ENCODE assay signal across 19 cellular contexts in the genomic region with DNA sequence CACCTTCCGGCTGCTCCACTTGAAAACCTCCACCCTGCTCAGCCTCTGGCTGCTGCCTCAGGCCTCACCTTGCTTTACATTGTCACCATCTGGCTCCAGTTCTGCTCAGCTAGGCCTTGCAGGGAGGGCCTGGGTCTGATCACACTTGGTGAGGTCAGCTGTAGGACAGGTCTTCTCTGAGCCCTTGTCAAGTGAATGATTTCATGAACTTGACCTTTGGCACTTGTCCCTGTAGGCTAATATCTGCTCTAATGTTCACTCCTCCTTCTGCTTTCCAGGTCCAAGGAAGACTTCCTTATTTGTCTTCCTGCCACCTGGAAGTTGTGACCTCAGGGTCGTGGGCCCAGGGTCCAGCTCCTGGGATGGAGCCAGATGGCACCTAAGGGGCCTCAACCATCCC. TPM values are rescaled to one million over a fixed set of nuclear protein-coding genes. Genes with fewer than 3 reads are reported as not detected.
DNase-seq lines count a peak whose midpoint lies in the region; ATAC-seq and TF ChIP-seq lines count a peak whose summit lies in the region.
"Had no signal": no experiment of that assay in that cellular context is flagged by ENCODE, and none has a peak within 500 bp of the region (broad histone marks: within the 10 kb centered on the region; RNA-seq: fewer than 3 reads in every experiment).

No MANE protein-coding gene starts in this region.

- peaks cover 4 to 15% (median 4%) of the 10 kb centered on the region in 3 donors for H3K4me1 ChIP-seq in esophagus squamous epithelium

- peaks cover 4 to 84% (median 14%) of the 10 kb centered on the region in 3 donors for H3K36me3 ChIP-seq in esophagus squamous epithelium

- H3K4me1 Mint-ChIP-seq in progenitor cell of endocrine pancreas (ENCODE audit: low read depth) = peaks cover 20% of the 10 kb centered on the region
- H3K4me1 Mint-ChIP-seq: B cell had no signal

- TF ChIP-seq POLR2A in esophagus squamous epithelium (IDR thresholded peaks at IDR 0.05) = no peak

- peak; percentile 14 for ATAC-seq in left colon
- no peak for ATAC-seq in HG03432 (IDR thresholded peaks at IDR 0.05; ENCODE audit: unreplicated experiment)
- ATAC-seq: HCT116 had no signal

- no peak for TF ChIP-seq CTCF in progenitor cell of endocrine pancreas (IDR thresholded peaks at IDR 0.05; ENCODE audit: unreplicated experiment)
- TF ChIP-seq CTCF in esophagus squamous epithelium (IDR thresholded peaks at IDR 0.05) = no peak

- peak overlapping the region; percentile 37 for H3K27ac Mint-ChIP-seq in progenitor cell of endocrine pancreas
- H3K27ac Mint-ChIP-seq: B cell; CD4-positive, alpha-beta memory T cell had no signal

- no peak overlapping the region for H3K4me3 ChIP-seq in esophagus squamous epithelium

- no peaks in the 10 kb centered on the region for H3K27me3 Mint-ChIP-seq in progenitor cell of endocrine pancreas
- H3K27me3 Mint-ChIP-seq: CD4-positive, alpha-beta memory T cell had no signal

- H3K27ac ChIP-seq in esophagus squamous epithelium = no peak overlapping the region

- H3K9me3 Mint-ChIP-seq in progenitor cell of endocrine pancreas (ENCODE audit: low read depth) = no peaks in the 10 kb centered on the region
- H3K9me3 Mint-ChIP-seq: CD4-positive, alpha-beta memory T cell had no signal

- H3K36me3 Mint-ChIP-seq in progenitor cell of endocrine pancreas (ENCODE audit: insufficient read depth) = peaks cover 22% of the 10 kb centered on the region
- H3K36me3 Mint-ChIP-seq: CD4-positive, alpha-beta memory T cell had no signal

- no peaks in the 10 kb centered on the region for H3K27me3 ChIP-seq in esophagus squamous epithelium

- intact Hi-C loops in left colon (cut with DNase I, micrococcal nuclease) = no loop called here
- intact Hi-C loops in esophagus squamous epithelium (cut with DNase I) = no loop called here

- no peak overlapping the region for H3K4me3 Mint-ChIP-seq in progenitor cell of endocrine pancreas (ENCODE audit: low read depth)
- H3K4me3 Mint-ChIP-seq: B cell; CD4-positive, alpha-beta memory T cell had no signal

- DNase-seq in DMS53 (lab: John Stamatoyannopoulos, UW) (peak; percentile 22), DMS53 treated with DMSO at 0.1 percent for 48 hours (lab: John Stamatoyannopoulos, UW; ENCODE audit: unreplicated experiment) (no peak), left colon (no peak), progenitor cell of endocrine pancreas (ENCODE audit: low spot score, unreplicated experiment) (no peak), NCI-H510A (lab: John Stamatoyannopoulos, UW) (no peak), esophagus squamous epithelium (lab: John Stamatoyannopoulos, UW) (no peak), NCI-H1694 (lab: John Stamatoyannopoulos, UW) (no peak)
- DNase-seq: 8988T; Calu3; CD4-positive, alpha-beta memory T cell; GOT3; NCI-H1105; NCI-H1694 treated with DMSO at 0.1 percent for 48 hours; NCI-H510A treated with DMSO at 0.1 percent for 48 hours; NCI-H774; SIG-M5 had no signal

- WGBS in esophagus squamous epithelium, 2 donors = 44 to 56% methylated on average over 2 of the region's 2 CpGs

- no peaks in the 10 kb centered on the region for H3K9me3 ChIP-seq in esophagus squamous epithelium

RNA-seq across cellular contexts. Expression of a gene that starts 41.4 kb away (rescaled TPM):
- total RNA-seq in left colon = 100 to 1,000 TPM; 514 to 671 TPM
- total RNA-seq in progenitor cell of endocrine pancreas = 482 and 520 TPM in 2 replicates
- total RNA-seq in esophagus squamous epithelium = 100 to 1,000 TPM; 104 to 243 (median 112) TPM
- total RNA-seq: CD4-positive, alpha-beta memory T cell had no signal
